35 cellular contexts compared by ENCODE assay signal in genomic region chr10:6864142-6864541, GRCh38.
A peak's percentile ranks its signal among the peaks of the same experiment; 100 is the strongest.
DNase-seq lines count a peak whose midpoint lies in the region; ATAC-seq, FAIRE-seq and TF ChIP-seq lines count a peak whose summit lies in the region.
"Had no signal": no experiment of that assay in that cellular context is flagged by ENCODE, and none has a peak within 500 bp of the region (broad histone marks: within the 10 kb centered on the region; RNA-seq: fewer than 3 reads in every experiment).

No MANE protein-coding gene starts in this region.

- H3K9me1 ChIP-seq in keratinocyte (ENCODE audit: control insufficient read depth, extremely low read depth, insufficient read depth, low read length), result no peaks in the 10 kb centered on the region

- no peak for TF ChIP-seq POLR2A in adrenal gland (IDR thresholded peaks at IDR 0.05)

- H3K9me3 Mint-ChIP-seq in natural killer cell treated with Interleukin-12 subunit alpha and Interleukin-12 subunit beta and Interleukin-15 and Interleukin-18, amount 100 ng/mL, for 72 hours, result no peaks in the 10 kb centered on the region
- no peaks in the 10 kb centered on the region for H3K9me3 Mint-ChIP-seq in natural killer cell
- H3K9me3 Mint-ChIP-seq in stimulated activated effector memory CD8-positive, alpha-beta T cell treated with anti-CD3 and anti-CD28 coated beads, Interleukin-12 subunit alpha, Interleukin-12 subunit beta, amount 100 ng/mL, for 72 hours, result no peaks in the 10 kb centered on the region
- H3K9me3 Mint-ChIP-seq: CD8-positive, alpha-beta T cell had no signal

- H3K9ac ChIP-seq in keratinocyte (ENCODE audit: control insufficient read depth, extremely low read depth, insufficient read depth, low read length), result no peak overlapping the region
- H3K9ac ChIP-seq: BLaER1; BLaER1 treated with 17β-estradiol and CSF1 and Interleukin-3, amounts not matched to agents 10 nM and 100 nM had no signal

- peak overlapping the region; percentile 43 to 55 for H3K27ac Mint-ChIP-seq in natural killer cell treated with Interleukin-12 subunit alpha and Interleukin-12 subunit beta and Interleukin-15 and Interleukin-18, amount 100 ng/mL, for 72 hours
- no peak overlapping the region for H3K27ac Mint-ChIP-seq in natural killer cell
- no peak overlapping the region for H3K27ac Mint-ChIP-seq in stimulated activated effector memory CD8-positive, alpha-beta T cell treated with anti-CD3 and anti-CD28 coated beads, Interleukin-12 subunit alpha, Interleukin-12 subunit beta, amount 100 ng/mL, for 72 hours
- H3K27ac Mint-ChIP-seq: B cell; CD4-positive, alpha-beta memory T cell; CD4-positive, alpha-beta T cell; CD4-positive, CD25-positive, alpha-beta regulatory T cell; CD8-positive, alpha-beta memory T cell; CD8-positive, alpha-beta T cell had no signal

- H3K9me3 ChIP-seq in keratinocyte (ENCODE audit: control insufficient read depth, low read depth, low read length) (no peaks in the 10 kb centered on the region), adrenal gland (replicated peaks in 1 of 3) (no peaks in the 10 kb centered on the region)
- H3K9me3 ChIP-seq: A549, BE2C, BLaER1, Caco-2 had no signal

- TF ChIP-seq CTCF in natural killer cell (IDR thresholded peaks at IDR 0.05), result no peak
- TF ChIP-seq CTCF in keratinocyte (optimal IDR thresholded peaks at IDR 0.05 in 1 of 3, IDR thresholded peaks at IDR 0.05 in 1 of 3, conservative IDR thresholded peaks at IDR 0.05 in 1 of 3; ENCODE audit: extremely low read depth in 1 of 3, insufficient read depth in 2 of 3, low read length in 3 of 3), result no peak
- no peak for TF ChIP-seq CTCF in adrenal gland (IDR thresholded peaks at IDR 0.05)

- dilution Hi-C loops in keratinocyte (cut with MboI; ENCODE audit: extremely low pct_ligation_motif_present, low sequenced_read_pairs), result no loop called here

- H3K4me3 ChIP-seq in keratinocyte (ENCODE audit: control insufficient read depth in 2 of 3, extremely low read depth in 1 of 3, insufficient read depth in 2 of 3, low read depth in 1 of 3, low read length in 3 of 3) (no peak overlapping the region), adrenal gland (no peak overlapping the region)
- H3K4me3 ChIP-seq: A549; BLaER1; BLaER1 treated with 17β-estradiol and CSF1 and Interleukin-3, amounts not matched to agents 10 nM and 100 nM had no signal

- no peak overlapping the region for H3K4me2 ChIP-seq in keratinocyte (ENCODE audit: control insufficient read depth, extremely low read depth, insufficient read depth, low read depth, low read length)
- H3K4me2 ChIP-seq: A549; BLaER1; BLaER1 treated with 17β-estradiol and CSF1 and Interleukin-3, amounts not matched to agents 10 nM and 100 nM had no signal

- H3K36me3 Mint-ChIP-seq in natural killer cell treated with Interleukin-12 subunit alpha and Interleukin-12 subunit beta and Interleukin-15 and Interleukin-18, amount 100 ng/mL, for 72 hours, result no peaks in the 10 kb centered on the region
- H3K36me3 Mint-ChIP-seq in natural killer cell, result no peaks in the 10 kb centered on the region
- H3K36me3 Mint-ChIP-seq in stimulated activated effector memory CD8-positive, alpha-beta T cell treated with anti-CD3 and anti-CD28 coated beads, Interleukin-12 subunit alpha, Interleukin-12 subunit beta, amount 100 ng/mL, for 72 hours, result no peaks in the 10 kb centered on the region
- H3K36me3 Mint-ChIP-seq: CD14-positive monocyte; CD4-positive, alpha-beta memory T cell; CD4-positive, CD25-positive, alpha-beta regulatory T cell; CD8-positive, alpha-beta T cell had no signal

- no peak for DNase-seq in natural killer cell treated with Interleukin-12 subunit alpha and Interleukin-12 subunit beta and Interleukin-15 and Interleukin-18, amount 100 ng/mL, for 72 hours (ENCODE audit: low spot score)
- DNase-seq in natural killer cell (no peak), keratinocyte (ENCODE audit: low read depth, low spot score) (no peak), adrenal gland (no peak)
- DNase-seq in stimulated activated effector memory CD8-positive, alpha-beta T cell treated with anti-CD3 and anti-CD28 coated beads, Interleukin-12 subunit alpha, Interleukin-12 subunit beta, amount 100 ng/mL, for 72 hours (ENCODE audit: low spot score in 2 of 2), result no peak
- DNase-seq: 8988T; ACHN; AML-193; BE2C; C1 segment of cervical spinal cord; Caco-2; Calu3; CD4-positive, alpha-beta memory T cell; CD4-positive, alpha-beta T cell; CD4-positive, CD25-positive, alpha-beta regulatory T cell; CD8-positive, alpha-beta memory T cell; CD8-positive, alpha-beta T cell; COR-L47; DMS 273 treated with DMSO at 0.1 percent for 48 hours; DMS153; DMS53; DMS79; DMS79 treated with DMSO at 0.1 percent for 48 hours; DND-41; EL had no signal

- no peak overlapping the region for H2AFZ ChIP-seq in keratinocyte (ENCODE audit: control insufficient read depth, low read length)

- peaks cover 10 to 16% of the 10 kb centered on the region in 2 donors for H3K27me3 Mint-ChIP-seq in natural killer cell treated with Interleukin-12 subunit alpha and Interleukin-12 subunit beta and Interleukin-15 and Interleukin-18, amount 100 ng/mL, for 72 hours
- H3K27me3 Mint-ChIP-seq in natural killer cell (ENCODE audit: low read depth in 2 of 2), result peaks cover 6 to 36% of the 10 kb centered on the region in 2 donors

- H4K20me1 ChIP-seq in keratinocyte (ENCODE audit: control insufficient read depth, extremely low read depth, insufficient read depth, low read length), result no peaks in the 10 kb centered on the region
- H4K20me1 ChIP-seq: BLaER1; BLaER1 treated with 17β-estradiol and CSF1 and Interleukin-3, amounts not matched to agents 10 nM and 100 nM had no signal

- FAIRE-seq in keratinocyte (lab: Jason Lieb, UNC), result peak; percentile 32
- FAIRE-seq: A204.1, A549, D721Med had no signal

- ATAC-seq in natural killer cell treated with Interleukin-12 subunit alpha and Interleukin-12 subunit beta and Interleukin-15 and Interleukin-18, amount 100 ng/mL, for 72 hours, result peak; percentile 70 to 73
- ATAC-seq in natural killer cell, result no peak
- peak; percentile 56 for ATAC-seq in stimulated activated effector memory CD8-positive, alpha-beta T cell treated with anti-CD3 and anti-CD28 coated beads, Interleukin-12 subunit alpha, Interleukin-12 subunit beta, amount 100 ng/mL, for 72 hours
- ATAC-seq in GM18907 (IDR thresholded peaks at IDR 0.05; ENCODE audit: unreplicated experiment), result no peak
- ATAC-seq: A549; CD8-positive, alpha-beta T cell had no signal

- intact Hi-C loops in natural killer cell (cut with micrococcal nuclease) (no loop called here), adrenal gland (cut with DNase I) (no loop called here)

- WGBS in adrenal gland, 4 donors, result 87 to 90% (median 88%) methylated on average over 6 of the region's 6 CpGs

- H3K4me3 Mint-ChIP-seq in natural killer cell treated with Interleukin-12 subunit alpha and Interleukin-12 subunit beta and Interleukin-15 and Interleukin-18, amount 100 ng/mL, for 72 hours, result peak overlapping the region; percentile 22
- no peak overlapping the region for H3K4me3 Mint-ChIP-seq in natural killer cell
- no peak overlapping the region for H3K4me3 Mint-ChIP-seq in stimulated activated effector memory CD8-positive, alpha-beta T cell treated with anti-CD3 and anti-CD28 coated beads, Interleukin-12 subunit alpha, Interleukin-12 subunit beta, amount 100 ng/mL, for 72 hours
- H3K4me3 Mint-ChIP-seq: B cell; CD14-positive monocyte; CD4-positive, alpha-beta memory T cell; CD4-positive, alpha-beta T cell; CD4-positive, CD25-positive, alpha-beta regulatory T cell; CD8-positive, alpha-beta memory T cell; CD8-positive, alpha-beta T cell had no signal

- no peaks in the 10 kb centered on the region for H3K4me1 ChIP-seq in keratinocyte (ENCODE audit: control insufficient read depth, extremely low read depth, insufficient read depth, low read length)
- no peaks in the 10 kb centered on the region for H3K4me1 ChIP-seq in adrenal gland (replicated peaks in 1 of 2)
- H3K4me1 ChIP-seq: A549; BE2C; BLaER1; BLaER1 treated with 17β-estradiol and CSF1 and Interleukin-3, amounts not matched to agents 10 nM and 100 nM; Caco-2 had no signal

- H3K36me3 ChIP-seq in keratinocyte (ENCODE audit: control insufficient read depth in 2 of 2, extremely low read depth in 1 of 2, insufficient read depth in 2 of 2, low read length in 2 of 2), result no peaks in the 10 kb centered on the region
- H3K36me3 ChIP-seq in adrenal gland (replicated peaks in 1 of 2), result no peaks in the 10 kb centered on the region
- H3K36me3 ChIP-seq: BE2C; BLaER1; BLaER1 treated with 17β-estradiol and CSF1 and Interleukin-3, amounts not matched to agents 10 nM and 100 nM had no signal

- H3K79me2 ChIP-seq in keratinocyte (ENCODE audit: control insufficient read depth, insufficient read depth, low read length), result no peaks in the 10 kb centered on the region

- H3K27me3 ChIP-seq in keratinocyte (ENCODE audit: control insufficient read depth, extremely low read depth, insufficient read depth, low read length) (no peaks in the 10 kb centered on the region), adrenal gland (no peaks in the 10 kb centered on the region)
- H3K27me3 ChIP-seq: BE2C; BLaER1; BLaER1 treated with 17β-estradiol and CSF1 and Interleukin-3, amounts not matched to agents 10 nM and 100 nM had no signal

- peaks cover 6 to 10% of the 10 kb centered on the region in 2 donors for H3K4me1 Mint-ChIP-seq in natural killer cell treated with Interleukin-12 subunit alpha and Interleukin-12 subunit beta and Interleukin-15 and Interleukin-18, amount 100 ng/mL, for 72 hours (ENCODE audit: low read depth in 2 of 2)
- H3K4me1 Mint-ChIP-seq in natural killer cell, result no peaks in the 10 kb centered on the region
- no peaks in the 10 kb centered on the region for H3K4me1 Mint-ChIP-seq in stimulated activated effector memory CD8-positive, alpha-beta T cell treated with anti-CD3 and anti-CD28 coated beads, Interleukin-12 subunit alpha, Interleukin-12 subunit beta, amount 100 ng/mL, for 72 hours
- H3K4me1 Mint-ChIP-seq: B cell; CD14-positive monocyte; CD4-positive, alpha-beta memory T cell; CD4-positive, CD25-positive, alpha-beta regulatory T cell; CD8-positive, alpha-beta memory T cell had no signal

- H3K27ac ChIP-seq in keratinocyte (ENCODE audit: control insufficient read depth, insufficient read depth, low read length), result no peak overlapping the region
- no peak overlapping the region for H3K27ac ChIP-seq in adrenal gland
- H3K27ac ChIP-seq: 22Rv1; A549; BLaER1; BLaER1 treated with 17β-estradiol and CSF1 and Interleukin-3, amounts not matched to agents 10 nM and 100 nM; C4-2B had no signal

Comparison
In these comparisons a context has a peak if more than half of its experiments do, and no peak if none do; other contexts are left out.
1. ATAC-seq: peak in natural killer cell treated with Interleukin-12 subunit alpha and Interleukin-12 subunit beta and Interleukin-15 and Interleukin-18, amount 100 ng/mL, for 72 hours (2 of 2) and stimulated activated effector memory CD8-positive, alpha-beta T cell treated with anti-CD3 and anti-CD28 coated beads, Interleukin-12 subunit alpha, Interleukin-12 subunit beta, amount 100 ng/mL, for 72 hours (single experiment); none in natural killer cell (0 of 3) and GM18907 (single experiment).
2. H3K27ac Mint-ChIP-seq: peak in natural killer cell treated with Interleukin-12 subunit alpha and Interleukin-12 subunit beta and Interleukin-15 and Interleukin-18, amount 100 ng/mL, for 72 hours (2 of 2); none in natural killer cell (0 of 2) and stimulated activated effector memory CD8-positive, alpha-beta T cell treated with anti-CD3 and anti-CD28 coated beads, Interleukin-12 subunit alpha, Interleukin-12 subunit beta, amount 100 ng/mL, for 72 hours (single experiment).